13 cellular contexts compared by ENCODE assay signal in genomic region chr14:73467800-73468199, GRCh38. TPM values are rescaled to one million over a fixed set of nuclear protein-coding genes. Genes with fewer than 3 reads are reported as not detected.
DNase-seq lines count a peak whose midpoint lies in the region; ATAC-seq and TF ChIP-seq lines count a peak whose summit lies in the region.
"Had no signal": no experiment of that assay in that cellular context is flagged by ENCODE, and none has a peak within 500 bp of the region (broad histone marks: within the 10 kb centered on the region; RNA-seq: fewer than 3 reads in every experiment).

No MANE protein-coding gene starts in this region.

- H3K9me3 Mint-ChIP-seq in activated T-cell treated with anti-CD3 and anti-CD28 coated beads, Interleukin-2, amount 50 U/mL, for 24 hours: no peaks in the 10 kb centered on the region

- intact Hi-C loops in mucosa of descending colon (cut with DNase I, micrococcal nuclease): loop anchor here in 1 of 2 donors (5.0 kb wide), 1 partner anchor 175 kb away; no protein-coding TSS in a partner anchor

- H3K27ac ChIP-seq in hepatocyte: peak overlapping the region; percentile 44
- H3K27ac ChIP-seq: ovary, tibial nerve had no signal

- peaks cover 57% of the 10 kb centered on the region for H3K4me1 Mint-ChIP-seq in activated T-cell treated with anti-CD3 and anti-CD28 coated beads, Interleukin-2, amount 50 U/mL, for 24 hours (ENCODE audit: low read depth)

- peak; percentile 87 for ATAC-seq in stimulated activated naive CD8-positive, alpha-beta T cell treated with anti-CD3 and anti-CD28 coated beads, Interleukin-15, Interleukin-2, amounts not matched to agents 100 U/mL and 50 U/mL, for 24 hours
- ATAC-seq in HG02759 (IDR thresholded peaks at IDR 0.05; ENCODE audit: unreplicated experiment) (no peak), mucosa of descending colon (no peak)

- DNase-seq in activated T-cell treated with anti-CD3 and anti-CD28 coated beads for 24 hours (ENCODE audit: low read depth) (peak; percentile 43), hepatocyte (ENCODE audit: low spot score) (no peak), mucosa of descending colon (no peak), RPMI8226 (no peak)
- no peak for DNase-seq in activated T-cell treated with anti-CD3 and anti-CD28 coated beads, Interleukin-2, amount 50 U/mL, for 1 hour
- DNase-seq in activated T-cell treated with anti-CD3 and anti-CD28 coated beads, Interleukin-2, amount 50 U/mL, for 24 hours: peak; percentile 54
- peak; percentile 52 for DNase-seq in stimulated activated naive CD8-positive, alpha-beta T cell treated with anti-CD3 and anti-CD28 coated beads, Interleukin-15, Interleukin-2, amounts not matched to agents 100 U/mL and 50 U/mL, for 24 hours
- DNase-seq: DMS79 treated with DMSO at 0.1 percent for 48 hours, hypothalamus, ovary had no signal

- peak overlapping the region; percentile 65 for H3K4me3 Mint-ChIP-seq in activated T-cell treated with anti-CD3 and anti-CD28 coated beads, Interleukin-2, amount 50 U/mL, for 24 hours

- H3K27me3 Mint-ChIP-seq in activated T-cell treated with anti-CD3 and anti-CD28 coated beads, Interleukin-2, amount 50 U/mL, for 24 hours: no peaks in the 10 kb centered on the region

- H3K27ac Mint-ChIP-seq in activated T-cell treated with anti-CD3 and anti-CD28 coated beads, Interleukin-2, amount 50 U/mL, for 24 hours: peak overlapping the region; percentile 94

- no peaks in the 10 kb centered on the region for H3K36me3 Mint-ChIP-seq in activated T-cell treated with anti-CD3 and anti-CD28 coated beads, Interleukin-2, amount 50 U/mL, for 24 hours (ENCODE audit: low read depth)

- H3K4me3 ChIP-seq in hepatocyte (no peak overlapping the region), mucosa of descending colon (no peak overlapping the region)
- H3K4me3 ChIP-seq: lung, ovary, tibial nerve had no signal

- no peaks in the 10 kb centered on the region for H3K27me3 ChIP-seq in hepatocyte
- H3K27me3 ChIP-seq: ovary, tibial nerve had no signal

- no peak overlapping the region for H3K4me2 ChIP-seq in hepatocyte

- peaks cover 2% of the 10 kb centered on the region for H3K79me2 ChIP-seq in hepatocyte

- H3K9me2 ChIP-seq in hepatocyte (replicated peaks; ENCODE audit: insufficient read depth): no peaks in the 10 kb centered on the region

- peaks cover 26% of the 10 kb centered on the region for H3K4me1 ChIP-seq in hepatocyte (ENCODE audit: insufficient read depth)
- peaks cover 35% of the 10 kb centered on the region for H3K4me1 ChIP-seq in mucosa of descending colon (ENCODE audit: low read depth)

- no peaks in the 10 kb centered on the region for H4K20me1 ChIP-seq in hepatocyte (ENCODE audit: insufficient read depth, poor library complexity, severe bottlenecking)

- H3K36me3 ChIP-seq in hepatocyte (replicated peaks; ENCODE audit: insufficient read depth, low read depth): no peaks in the 10 kb centered on the region
- no peaks in the 10 kb centered on the region for H3K36me3 ChIP-seq in mucosa of descending colon (ENCODE audit: low read depth)
- H3K36me3 ChIP-seq: ovary, tibial nerve had no signal

- no peak overlapping the region for H2AFZ ChIP-seq in hepatocyte

- WGBS in hepatocyte (ENCODE audit: low lambda C conversion rate, missing lambda C conversion rate): 63% methylated on average over 4 of the region's 4 CpGs

- no peak for TF ChIP-seq CTCF in hepatocyte (IDR thresholded peaks at IDR 0.05; ENCODE audit: poor library complexity)
- no peak for TF ChIP-seq CTCF in mucosa of descending colon (IDR thresholded peaks at IDR 0.05)

- H3K9me3 ChIP-seq in hepatocyte (ENCODE audit: low read depth) (no peaks in the 10 kb centered on the region), mucosa of descending colon (no peaks in the 10 kb centered on the region)
- H3K9me3 ChIP-seq: ovary, tibial nerve had no signal

RNA-seq across cellular contexts. Expression of gene NUMB, which starts 9.5 kb away (rescaled TPM):
- total RNA-seq in hepatocyte (35.3 and 38.5 TPM in 2 replicates), mucosa of descending colon (100 to 1,000 TPM in 2 of 3 donors, 10 to 100 TPM in 1; 98.5 to 115 (median 112) TPM)
- 44.0 and 45.8 TPM in 2 replicates for polyA plus RNA-seq in hepatocyte

RNA-seq across cellular contexts. Expression of gene RIOX1, which starts 22.9 kb away (rescaled TPM):
- total RNA-seq in hepatocyte (12.6 and 13.1 TPM in 2 replicates), mucosa of descending colon (10 to 100 TPM in 2 of 3 donors, 1 to 10 TPM in 1; 7.9 to 11.7 (median 10.1) TPM)
- 10.1 and 15.6 TPM in 2 replicates for polyA plus RNA-seq in hepatocyte

Comparison
In these comparisons a context has a peak if more than half of its experiments do, and no peak if none do; other contexts are left out.
1. DNase-seq: peak in activated T-cell treated with anti-CD3 and anti-CD28 coated beads for 24 hours (single experiment), activated T-cell treated with anti-CD3 and anti-CD28 coated beads, Interleukin-2, amount 50 U/mL, for 24 hours (single experiment) and stimulated activated naive CD8-positive, alpha-beta T cell treated with anti-CD3 and anti-CD28 coated beads, Interleukin-15, Interleukin-2, amounts not matched to agents 100 U/mL and 50 U/mL, for 24 hours (single experiment); none in activated T-cell treated with anti-CD3 and anti-CD28 coated beads, Interleukin-2, amount 50 U/mL, for 1 hour (single experiment), hepatocyte (single experiment), mucosa of descending colon (0 of 3) and RPMI8226 (single experiment).